ENCODE assay signal across 8 cellular contexts in the genomic region with DNA sequence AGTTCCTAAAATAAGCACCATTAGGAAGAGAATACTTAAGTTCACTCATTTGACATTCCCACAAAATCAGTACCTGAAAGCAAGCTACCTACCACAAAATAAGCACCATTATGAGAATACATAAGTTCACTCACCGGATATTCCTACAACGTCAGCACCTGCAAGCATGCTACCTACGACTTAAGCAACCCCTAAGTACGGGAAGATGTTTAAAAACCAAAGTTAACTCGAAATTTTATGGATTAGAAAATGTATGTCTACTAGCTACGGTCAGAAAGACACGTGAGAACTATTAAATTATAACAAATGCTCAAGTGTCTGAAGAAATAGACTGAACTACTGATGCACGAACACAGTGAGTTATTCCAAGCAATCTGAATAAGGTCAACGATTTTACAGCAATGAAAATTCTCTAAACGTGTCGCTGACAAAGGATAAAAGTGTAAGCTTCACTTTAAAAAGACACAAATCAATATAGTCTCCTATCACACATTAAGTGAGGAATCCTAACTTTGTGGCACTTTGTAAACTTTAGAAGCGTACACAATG. TPM values are rescaled to one million over a fixed set of nuclear protein-coding genes. Genes with fewer than 3 reads are reported as not detected.
DNase-seq lines count a peak whose midpoint lies in the region; ATAC-seq and TF ChIP-seq lines count a peak whose summit lies in the region.

No MANE protein-coding gene starts in this region.

- ATAC-seq in Panc1 (no peak), HG02642 (IDR thresholded peaks at IDR 0.05; ENCODE audit: poor library complexity, unreplicated experiment) (no peak), HG02623 (IDR thresholded peaks at IDR 0.05; ENCODE audit: unreplicated experiment) (no peak), HG02798 (IDR thresholded peaks at IDR 0.05; ENCODE audit: poor library complexity, unreplicated experiment) (no peak)

- POLR2A ChIA-PET in Panc1 (lab: Charles Lee): no interaction called here

- H3K36me3 ChIP-seq in Panc1 (ENCODE audit: control insufficient read depth, insufficient read depth, low read length) (0 out of 2 replicates have a peak, but pooled peaks cover 4% of the 10 kb centered on the region), parathyroid adenoma (ENCODE audit: control insufficient read depth, insufficient read depth, low read length) (no peaks in the 10 kb centered on the region)

- H3K9ac ChIP-seq in parathyroid adenoma: no peak overlapping the region

- CTCF ChIA-PET in Panc1 (lab: Charles Lee): no interaction called here

- no TSS peak for BruUV-seq in Panc1 (replicated peaks; lab: Mats Ljungman, UMichigan)

- in situ Hi-C loops in Panc1 (cut with HindIII; ENCODE audit: low pct_unique_long_range_greater_than_20kb, low sequenced_read_pairs): no loop called here

- H2AFZ ChIP-seq in parathyroid adenoma: peak overlapping the region; percentile 53

- H3K4me1 ChIP-seq in Panc1 (ENCODE audit: control insufficient read depth, insufficient read depth, low read length) (peaks cover 34% of the 10 kb centered on the region), parathyroid adenoma (peaks cover 20% of the 10 kb centered on the region)

- DNase-seq in ELR (ENCODE audit: low read depth) (peak; percentile 6), Panc1 (ENCODE audit: low read depth, low spot score) (no peak), epithelial cell of prostate (ENCODE audit: low read depth, low spot score) (no peak), NCI-H226 (no peak)

- intact Hi-C loops in Panc1 (cut with micrococcal nuclease; ENCODE audit: unreplicated experiment): no loop called here

- H3K79me2 ChIP-seq in parathyroid adenoma: peaks cover 40% of the 10 kb centered on the region

- H3K4me3 ChIP-seq in Panc1 (ENCODE audit: low read depth in 2 of 2, low read length in 2 of 2): peak overlapping the region; percentile 77 to 92
- peak overlapping the region; percentile 76 for H3K4me3 ChIP-seq in parathyroid adenoma (ENCODE audit: low read depth, low read length)

- TF ChIP-seq CTCF in Panc1 (IDR thresholded peaks at IDR 0.05) (no peak), parathyroid adenoma (IDR thresholded peaks at IDR 0.05) (no peak)

- H3K27me3 ChIP-seq in Panc1 (ENCODE audit: control insufficient read depth, insufficient read depth, low read length) (no peaks in the 10 kb centered on the region), parathyroid adenoma (ENCODE audit: control insufficient read depth, insufficient read depth, low read length) (no peaks in the 10 kb centered on the region)

- H3K27ac ChIP-seq in Panc1 (ENCODE audit: low read length) (peak overlapping the region; percentile 93), epithelial cell of prostate (peak overlapping the region; percentile 96), parathyroid adenoma (peak overlapping the region; percentile 36)

- no peaks in the 10 kb centered on the region for H3K9me3 ChIP-seq in Panc1 (ENCODE audit: control insufficient read depth, insufficient read depth, low read depth, low read length)
- no peaks in the 10 kb centered on the region for H3K9me3 ChIP-seq in parathyroid adenoma (ENCODE audit: control insufficient read depth, low read length)

- H3K4me2 ChIP-seq in parathyroid adenoma (ENCODE audit: low read length): peak overlapping the region; percentile 89

RNA-seq across cellular contexts. Expression of gene GSPT1, which starts 1.5 kb away (rescaled TPM):
- total RNA-seq in Panc1 (2021; ENCODE audit: unreplicated experiment): 194 TPM
- 78.8 TPM for polyA plus RNA-seq in Panc1 (2012; ENCODE audit: insufficient read length)

RNA-seq across cellular contexts. Expression of gene NPIPB2, which starts 27.6 kb away (rescaled TPM):
- total RNA-seq in Panc1 (2021; ENCODE audit: unreplicated experiment): 10.3 TPM
- polyA plus RNA-seq in Panc1 (2012; ENCODE audit: insufficient read length): 4.5 TPM

RNA-seq across cellular contexts. Expression of gene TNFRSF17, which starts 50.7 kb away (rescaled TPM):
- not detected for total RNA-seq in Panc1 (2021; ENCODE audit: unreplicated experiment)
- polyA plus RNA-seq in Panc1 (2012; ENCODE audit: insufficient read length): not detected

Comparison
In these comparisons a context has a peak if more than half of its experiments do, and no peak if none do; other contexts are left out.
1. H3K27ac ChIP-seq: peak in every context shown above with its lines; median percentile 96 in epithelial cell of prostate; 93 in Panc1; 36 in parathyroid adenoma.